In genomic region chr1:32180186-32181060, GRCh38 we compare ENCODE assay signal across 8 cellular contexts. TPM values are rescaled to one million over a fixed set of nuclear protein-coding genes. Genes with fewer than 3 reads are reported as not detected.
DNase-seq lines count a peak whose midpoint lies in the region; ATAC-seq, FAIRE-seq and TF ChIP-seq lines count a peak whose summit lies in the region.

No MANE protein-coding gene starts in this region.

- peak; percentile 31 for FAIRE-seq in GM18507 (lab: Jason Lieb, UNC)

- H3K27me3 Mint-ChIP-seq in activated naive CD4-positive, alpha-beta T cell treated with anti-CD3 and anti-CD28 coated beads, Interleukin-2, amount 50 U/mL, for 24 hours, result no peaks in the 10 kb centered on the region
- H3K27me3 Mint-ChIP-seq in osteocyte (ENCODE audit: unreplicated experiment), result no peaks in the 10 kb centered on the region

- intact Hi-C loops in A673 (cut with micrococcal nuclease; ENCODE audit: unreplicated experiment) (no loop called here), Right ventricle myocardium inferior (cut with DNase I) (no loop called here)

- peaks cover 36% of the 10 kb centered on the region for H3K36me3 ChIP-seq in A673 (ENCODE audit: insufficient read depth, low read length, poor library complexity, severe bottlenecking)

- H3K4me3 ChIP-seq in A673 (ENCODE audit: low read depth, low read length, poor library complexity, severe bottlenecking), result peak overlapping the region; percentile 52

- CTCF ChIA-PET in A673 (lab: Charles Lee), result interaction anchor here (0.6 kb wide), 1 partner anchor 50 kb away, joined by 3 read pairs; no protein-coding TSS in a partner anchor

- DNase-seq in A673 (ENCODE audit: low spot score) (peak; percentile 54), GM18507 (ENCODE audit: extremely low spot score, insufficient read length, low read depth) (no peak), NCI-H69 (lab: John Stamatoyannopoulos, UW) (peak; percentile 37), Right ventricle myocardium inferior (ENCODE audit: missing footprints) (peak; percentile 79), osteocyte (ENCODE audit: extremely low spot score, unreplicated experiment) (peak; percentile 90), NOMO-1 treated with dmso at 0.1 percent for 144 hours (lab: John Stamatoyannopoulos, UW; ENCODE audit: unreplicated experiment) (no peak)

- H3K27me3 ChIP-seq in A673 (replicated peaks; ENCODE audit: insufficient read depth, low read depth, low read length, poor library complexity), result no peaks in the 10 kb centered on the region

- POLR2A ChIA-PET in A673 (lab: Charles Lee; ENCODE audit: low non-redundant PET), result interaction anchor here (0.6 to 1.1 kb wide), 2 partner anchors 13 to 27 kb away, joined by 3 to 12 read pairs; no protein-coding TSS in a partner anchor

- H3K4me1 ChIP-seq in A673 (ENCODE audit: insufficient read depth, low read length, poor library complexity, severe bottlenecking), result peaks cover 14% of the 10 kb centered on the region

- peaks cover 55% of the 10 kb centered on the region for H3K4me1 Mint-ChIP-seq in activated naive CD4-positive, alpha-beta T cell treated with anti-CD3 and anti-CD28 coated beads, Interleukin-2, amount 50 U/mL, for 24 hours
- H3K4me1 Mint-ChIP-seq in osteocyte (ENCODE audit: unreplicated experiment), result peaks cover 44% of the 10 kb centered on the region

- H3K9me3 ChIP-seq in A673 (ENCODE audit: low read depth, low read length, poor library complexity, severe bottlenecking), result no peaks in the 10 kb centered on the region

- peak overlapping the region; percentile 95 for H3K27ac Mint-ChIP-seq in activated naive CD4-positive, alpha-beta T cell treated with anti-CD3 and anti-CD28 coated beads, Interleukin-2, amount 50 U/mL, for 24 hours
- H3K27ac Mint-ChIP-seq in osteocyte (ENCODE audit: unreplicated experiment), result peak overlapping the region; percentile 97

- no peaks in the 10 kb centered on the region for H3K9me3 Mint-ChIP-seq in activated naive CD4-positive, alpha-beta T cell treated with anti-CD3 and anti-CD28 coated beads, Interleukin-2, amount 50 U/mL, for 24 hours
- H3K9me3 Mint-ChIP-seq in osteocyte (ENCODE audit: unreplicated experiment), result no peaks in the 10 kb centered on the region

- BruUV-seq in A673 (replicated peaks; lab: Mats Ljungman, UMichigan), result no TSS peak

- H3K27ac ChIP-seq in A673 (ENCODE audit: low read depth, low read length, poor library complexity, severe bottlenecking), result peak overlapping the region; percentile 94

- H3K4me3 Mint-ChIP-seq in activated naive CD4-positive, alpha-beta T cell treated with anti-CD3 and anti-CD28 coated beads, Interleukin-2, amount 50 U/mL, for 24 hours, result peak overlapping the region; percentile 97
- peak overlapping the region; percentile 88 for H3K4me3 Mint-ChIP-seq in osteocyte (ENCODE audit: unreplicated experiment)

- TF ChIP-seq CTCF in A673 (conservative IDR thresholded peaks at IDR 0.05; ENCODE audit: low read depth, low read length) (no peak), osteocyte (IDR thresholded peaks at IDR 0.05) (no peak)

- H3K36me3 Mint-ChIP-seq in activated naive CD4-positive, alpha-beta T cell treated with anti-CD3 and anti-CD28 coated beads, Interleukin-2, amount 50 U/mL, for 24 hours, result peaks cover 28% of the 10 kb centered on the region
- peaks cover 23% of the 10 kb centered on the region for H3K36me3 Mint-ChIP-seq in osteocyte (ENCODE audit: unreplicated experiment)

- ATAC-seq in Right ventricle myocardium inferior (peak; percentile 36), GM21723 (IDR thresholded peaks at IDR 0.05; ENCODE audit: unreplicated experiment) (no peak)

RNA-seq across cellular contexts. Expression of gene TXLNA, which starts 0.9 kb away (rescaled TPM):
- 62.3 and 62.7 TPM in 2 replicates for total RNA-seq in A673 (2021)
- 17.4 TPM for total RNA-seq in Right ventricle myocardium inferior
- total RNA-seq in osteocyte, result 77.3 and 77.8 TPM in 2 replicates

RNA-seq across cellular contexts. Expression of gene CCDC28B, which starts 20.0 kb away (rescaled TPM):
- 15.6 and 22.4 TPM in 2 replicates for total RNA-seq in A673 (2021)
- total RNA-seq in Right ventricle myocardium inferior, result 25.8 TPM
- total RNA-seq in osteocyte, result 24.0 and 29.9 TPM in 2 replicates

RNA-seq across cellular contexts. Expression of gene IQCC, which starts 25.0 kb away (rescaled TPM):
- total RNA-seq in A673 (2021) (7.2 and 7.9 TPM in 2 replicates), Right ventricle myocardium inferior (0.81 TPM), osteocyte (3.0 and 3.1 TPM in 2 replicates)

RNA-seq across cellular contexts. Expression of gene DCDC2B, which starts 28.5 kb away (rescaled TPM):
- total RNA-seq in A673 (2021), result not detected in 2 replicates
- not detected for total RNA-seq in Right ventricle myocardium inferior
- total RNA-seq in osteocyte, result not detected in 2 replicates

RNA-seq across cellular contexts. Expression of gene TMEM234, which starts 41.7 kb away (rescaled TPM):
- total RNA-seq in A673 (2021) (15.4 TPM in 2 replicates), Right ventricle myocardium inferior (8.8 TPM), osteocyte (27.9 and 30.7 TPM in 2 replicates)

Comparison
In these comparisons a context has a peak if more than half of its experiments do, and no peak if none do; other contexts are left out.
1. DNase-seq: peak in A673 (single experiment), NCI-H69 (single experiment), Right ventricle myocardium inferior (single experiment) and osteocyte (single experiment); none in GM18507 (single experiment) and NOMO-1 treated with dmso at 0.1 percent for 144 hours (single experiment).